1 cellular context compared by ENCODE assay signal in genomic region chr1:6208723-6209660, GRCh38.
A peak's percentile ranks its signal among the peaks of the same experiment; 100 is the strongest.
TF ChIP-seq lines count a peak whose summit lies in the region.

No MANE protein-coding gene starts in this region.

TF ChIP-seq in K562, 482 proteins besides CTCF, POLR2A, EP300 and RAD21 (continued from another document and continues in another):
- TF ChIP-seq AFF1 (IDR thresholded peaks at IDR 0.05; ENCODE audit: low read depth in 1 of 2, partially characterized antibody in 2 of 2) = no peak
- no peak for TF ChIP-seq PYGO2 (tag; IDR thresholded peaks at IDR 0.05)
- peak; percentile 69 for TF ChIP-seq E2F1 (CRISPR knock-in tag; IDR thresholded peaks at IDR 0.05)
- TF ChIP-seq ZNF124 (CRISPR knock-in tag; IDR thresholded peaks at IDR 0.05) = no peak; the same call in 1 of the 2 replicates
- TF ChIP-seq XRCC5 (IDR thresholded peaks at IDR 0.05; ENCODE audit: low read depth, low read length) = no peak; the same call in 1 of the 2 replicates
- TF ChIP-seq ZNF583 (CRISPR knock-in tag; IDR thresholded peaks at IDR 0.05) = 0 out of 2 replicates have a peak, but pooled peaks have one; percentile 34
- TF ChIP-seq TAF9B (IDR thresholded peaks at IDR 0.05; ENCODE audit: partially characterized antibody) = no peak
- TF ChIP-seq RBBP5 (IDR thresholded peaks at IDR 0.05; ENCODE audit: borderline replicate concordance, insufficient read depth, low read length, poor library complexity, severe bottlenecking) = no peak
- 0 out of 2 replicates have a peak, but pooled peaks have one; percentile 17 for TF ChIP-seq ZBTB17 (CRISPR knock-in tag; IDR thresholded peaks at IDR 0.05)
- no peak for TF ChIP-seq SNRNP70 (optimal IDR thresholded peaks at IDR 0.05; ENCODE audit: low read depth, low read length)
- TF ChIP-seq TARDBP (IDR thresholded peaks at IDR 0.05) = 0 out of 2 replicates have a peak, but pooled peaks have one; percentile 19
- TF ChIP-seq ZNF121 (CRISPR knock-in tag; conservative IDR thresholded peaks at IDR 0.05) = no peak
- no peak for TF ChIP-seq DPF2 (IDR thresholded peaks at IDR 0.05)
- no peak for TF ChIP-seq KDM2B (CRISPR knock-in tag; IDR thresholded peaks at IDR 0.05)
- TF ChIP-seq KLF1 (tag; IDR thresholded peaks at IDR 0.05) = peak; percentile 41; the same call in 1 of the 2 replicates
- TF ChIP-seq CEBPG (CRISPR knock-in tag; IDR thresholded peaks at IDR 0.05) = no peak
- no peak for TF ChIP-seq CEBPG (tag; conservative IDR thresholded peaks at IDR 0.05 in 1 of 2, IDR thresholded peaks at IDR 0.05 in 1 of 2)
- no peak for TF ChIP-seq KLF16 (IDR thresholded peaks at IDR 0.05)
- TF ChIP-seq MYBL2 (IDR thresholded peaks at IDR 0.05; ENCODE audit: low read depth) = no peak
- 0 out of 2 replicates have a peak, but pooled peaks have one; percentile 19 for TF ChIP-seq MYBL2 (CRISPR knock-in tag; IDR thresholded peaks at IDR 0.05; ENCODE audit: borderline replicate concordance)
- TF ChIP-seq CCAR2 (IDR thresholded peaks at IDR 0.05; ENCODE audit: low read depth, low read length) = no peak
- TF ChIP-seq TCFL5 (CRISPR knock-in tag; conservative IDR thresholded peaks at IDR 0.05) = no peak
- no peak for TF ChIP-seq BRF2 (IDR thresholded peaks at IDR 0.05; ENCODE audit: borderline replicate concordance, insufficient read depth, insufficient read length)
- TF ChIP-seq ZKSCAN8 (CRISPR knock-in tag; IDR thresholded peaks at IDR 0.05) = no peak
- TF ChIP-seq ZNF778 (CRISPR knock-in tag; IDR thresholded peaks at IDR 0.05) = no peak
- TF ChIP-seq BRCA1 (IDR thresholded peaks at IDR 0.05) = no peak
- no peak for TF ChIP-seq BRCA1 (CRISPR knock-in tag; IDR thresholded peaks at IDR 0.05)
- no peak for TF ChIP-seq ARID1B (IDR thresholded peaks at IDR 0.05)
- TF ChIP-seq ZNF263 (CRISPR knock-in tag; IDR thresholded peaks at IDR 0.05; ENCODE audit: borderline replicate concordance) = peak; percentile 48; the same call in 1 of the 2 replicates
- peak; percentile 73; the same call in 1 of the 2 replicates for TF ChIP-seq EP400 (IDR thresholded peaks at IDR 0.05)
- TF ChIP-seq ZNF41 (CRISPR knock-in tag; conservative IDR thresholded peaks at IDR 0.05) = no peak
- no peak for TF ChIP-seq GTF3C2 (IDR thresholded peaks at IDR 0.05; ENCODE audit: borderline replicate concordance, extremely low read depth, insufficient read length)
- no peak for TF ChIP-seq GTF2B (IDR thresholded peaks at IDR 0.05; ENCODE audit: extremely low read depth, insufficient read length)
- TF ChIP-seq FOXJ2 (tag; IDR thresholded peaks at IDR 0.05) = no peak
- no peak for TF ChIP-seq ID3 (CRISPR knock-in tag; IDR thresholded peaks at IDR 0.05)
- 0 out of 2 replicates have a peak, but pooled peaks have one; percentile 55 for TF ChIP-seq ID3 (tag; IDR thresholded peaks at IDR 0.05)
- TF ChIP-seq GMEB1 (CRISPR knock-in tag; IDR thresholded peaks at IDR 0.05) = peak; percentile 71
- no peak for TF ChIP-seq ETS1 (conservative IDR thresholded peaks at IDR 0.05; ENCODE audit: control insufficient read depth, low read depth, low read length)
- TF ChIP-seq ZNF3 (CRISPR knock-in tag; IDR thresholded peaks at IDR 0.05) = no peak
- no peak for TF ChIP-seq LEF1 (IDR thresholded peaks at IDR 0.05)
- no peak for TF ChIP-seq CLOCK (CRISPR knock-in tag; IDR thresholded peaks at IDR 0.05; ENCODE audit: borderline replicate concordance)
- no peak for TF ChIP-seq ARHGAP35 (IDR thresholded peaks at IDR 0.05; ENCODE audit: partially characterized antibody)
- TF ChIP-seq THAP12 (CRISPR knock-in tag; IDR thresholded peaks at IDR 0.05) = 0 out of 2 replicates have a peak, but pooled peaks have one; percentile 39
- no peak for TF ChIP-seq TAL1 (IDR thresholded peaks at IDR 0.05)
- TF ChIP-seq ZNF24 (IDR thresholded peaks at IDR 0.05) = no peak
- TF ChIP-seq MEF2A (IDR thresholded peaks at IDR 0.05; ENCODE audit: control insufficient read depth, low read depth, low read length) = no peak
- TF ChIP-seq HDAC3 (IDR thresholded peaks at IDR 0.05; ENCODE audit: borderline replicate concordance, partially characterized antibody) = no peak
